Comparison of ENCODE assay signal across 1 cellular context in the genomic region with DNA sequence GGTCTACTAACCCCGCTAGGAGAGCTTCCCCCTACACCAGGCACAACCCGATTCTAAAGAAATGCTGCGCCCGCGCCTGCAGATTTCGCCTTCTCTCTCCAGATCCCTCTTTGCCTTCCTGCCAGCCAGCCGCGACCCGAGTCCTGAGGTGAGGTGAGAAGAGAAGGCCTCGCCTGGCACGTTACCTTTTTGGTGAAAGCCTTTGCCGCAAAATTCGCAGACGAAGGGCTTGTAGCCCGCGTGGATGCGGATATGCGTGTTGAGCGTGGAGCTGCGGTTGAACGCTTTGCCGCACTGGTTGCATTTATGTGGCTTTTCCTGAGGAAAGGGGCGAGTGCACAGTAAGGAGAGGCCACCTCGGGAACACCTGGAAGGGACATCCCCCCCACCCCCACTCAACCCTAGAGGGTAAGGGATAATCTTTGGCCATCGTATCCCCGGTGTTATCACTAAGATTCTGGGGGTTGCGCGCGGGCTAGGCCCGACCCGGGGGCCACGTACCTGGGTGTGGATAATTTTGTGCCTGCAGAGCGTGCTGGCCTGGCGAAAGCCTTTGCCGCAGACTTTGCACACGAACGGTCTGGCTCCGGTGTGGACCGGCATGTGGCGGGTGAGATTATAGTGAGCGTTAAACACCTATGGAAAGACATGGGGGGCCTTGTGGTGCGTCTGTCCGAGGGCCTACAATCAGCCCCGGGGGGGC.
TF ChIP-seq lines count a peak whose summit lies in the region.

No MANE protein-coding gene starts in this region.

TF ChIP-seq in endothelial cell of umbilical vein, 7 proteins besides CTCF, POLR2A, EP300 and RAD21:
- TF ChIP-seq EZH2 (IDR thresholded peaks at IDR 0.05; ENCODE audit: borderline replicate concordance, low read depth, low read length, severe bottlenecking): peak; percentile 47
- TF ChIP-seq, protein P1, sequence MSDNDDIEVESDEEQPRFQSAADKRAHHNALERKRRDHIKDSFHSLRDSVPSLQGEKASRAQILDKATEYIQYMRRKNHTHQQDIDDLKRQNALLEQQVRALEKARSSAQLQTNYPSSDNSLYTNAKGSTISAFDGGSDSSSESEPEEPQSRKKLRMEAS (IDR thresholded peaks at IDR 0.05; ENCODE audit: insufficient read depth, insufficient read length): no peak
TF ChIP-seq in endothelial cell of umbilical vein: peak in this region for 1.
